In genomic region chr3:166696104-166696503, GRCh38 we compare ENCODE assay signal across 2 cellular contexts.
TF ChIP-seq lines count a peak whose summit lies in the region.

No MANE protein-coding gene starts in this region.

TF ChIP-seq in HepG2, 621 proteins besides CTCF, POLR2A, EP300 and RAD21:
- TF ChIP-seq MAFK (conservative IDR thresholded peaks at IDR 0.05 in 1 of 2, IDR thresholded peaks at IDR 0.05 in 1 of 2; ENCODE audit: low read length in 2 of 2) (peak; percentile 93 to 97), MAFF (IDR thresholded peaks at IDR 0.05; ENCODE audit: low read depth, low read length) (peak; percentile 96), SP140L (CRISPR knock-in tag; IDR thresholded peaks at IDR 0.05; ENCODE audit: borderline replicate concordance) (no peak), ZBTB40 (IDR thresholded peaks at IDR 0.05) (no peak), ZBTB40 (CRISPR knock-in tag; IDR thresholded peaks at IDR 0.05) (no peak), ZSCAN22 (CRISPR knock-in tag; IDR thresholded peaks at IDR 0.05) (no peak)

TF ChIP-seq in H1, 55 proteins besides CTCF, POLR2A, EP300 and RAD21:
- TF ChIP-seq KDM4A (IDR thresholded peaks at IDR 0.05; ENCODE audit: low read depth, low read length, severe bottlenecking) (no peak), MAFK (IDR thresholded peaks at IDR 0.05; ENCODE audit: low read depth, low read length) (peak; percentile 88)
